In genomic region chr18:44759925-44760342, GRCh38 we compare ENCODE assay signal across 8 cellular contexts.
A peak's percentile ranks its signal among the peaks of the same experiment; 100 is the strongest.
DNase-seq lines count a peak whose midpoint lies in the region; ATAC-seq, FAIRE-seq and TF ChIP-seq lines count a peak whose summit lies in the region.

No MANE protein-coding gene starts in this region.

- POLR2A ChIA-PET in activated CD4-positive, alpha-beta T cell treated with anti-CD3 and anti-CD28 coated beads for 36 hours (lab: Charles Lee): interaction anchor here (0.7 to 1.8 kb wide), 12 partner anchors 17 to 133 kb away, joined by 3 to 20 read pairs (median 5); partner anchors contain the start of gene SETBP1
- POLR2A ChIA-PET in WTC11 (lab: Charles Lee): no interaction called here

- H3K4me1 Mint-ChIP-seq in activated CD4-positive, alpha-beta T cell treated with anti-CD3 and anti-CD28 coated beads for 36 hours: peaks cover 27% of the 10 kb centered on the region
- H3K4me1 Mint-ChIP-seq in WTC11: peaks cover 23% of the 10 kb centered on the region
- peaks cover 52% of the 10 kb centered on the region for H3K4me1 Mint-ChIP-seq in stimulated activated effector memory CD8-positive, alpha-beta T cell treated with anti-CD3 and anti-CD28 coated beads, Interleukin-12 subunit alpha, Interleukin-12 subunit beta, amount 100 ng/mL, for 72 hours

- peak overlapping the region; percentile 35 for H3K4me3 Mint-ChIP-seq in activated CD4-positive, alpha-beta T cell treated with anti-CD3 and anti-CD28 coated beads for 36 hours
- H3K4me3 Mint-ChIP-seq in WTC11: no peak overlapping the region
- H3K4me3 Mint-ChIP-seq in stimulated activated effector memory CD8-positive, alpha-beta T cell treated with anti-CD3 and anti-CD28 coated beads, Interleukin-12 subunit alpha, Interleukin-12 subunit beta, amount 100 ng/mL, for 72 hours: peak overlapping the region; percentile 56

- CTCF ChIA-PET in activated CD4-positive, alpha-beta T cell treated with anti-CD3 and anti-CD28 coated beads for 36 hours (lab: Charles Lee): interaction anchor here (0.6 to 2.7 kb wide), 14 partner anchors 25 to 133 kb away, joined by 3 to 10 read pairs (median 4); no protein-coding TSS in a partner anchor
- CTCF ChIA-PET in WTC11 (lab: Charles Lee): no interaction called here

- ATAC-seq in activated CD4-positive, alpha-beta T cell treated with anti-CD3 and anti-CD28 coated beads for 36 hours: peak; percentile 42
- ATAC-seq in HG02973 (IDR thresholded peaks at IDR 0.05; ENCODE audit: unreplicated experiment): peak; percentile 60
- no peak for ATAC-seq in WTC11
- peak; percentile 58 for ATAC-seq in stimulated activated effector memory CD8-positive, alpha-beta T cell treated with anti-CD3 and anti-CD28 coated beads, Interleukin-12 subunit alpha, Interleukin-12 subunit beta, amount 100 ng/mL, for 72 hours

- TF ChIP-seq POLR2A in H54 (IDR thresholded peaks at IDR 0.05; ENCODE audit: low read depth, low read length): no peak

- peaks cover 10% of the 10 kb centered on the region for H3K27me3 Mint-ChIP-seq in activated CD4-positive, alpha-beta T cell treated with anti-CD3 and anti-CD28 coated beads for 36 hours
- H3K27me3 Mint-ChIP-seq in WTC11 (ENCODE audit: low read depth): no peaks in the 10 kb centered on the region

- peak overlapping the region; percentile 93 for H3K27ac Mint-ChIP-seq in activated CD4-positive, alpha-beta T cell treated with anti-CD3 and anti-CD28 coated beads for 36 hours
- H3K27ac Mint-ChIP-seq in WTC11: peak overlapping the region; percentile 51; the same call in 1 of the 2 replicates
- peak overlapping the region; percentile 91 for H3K27ac Mint-ChIP-seq in stimulated activated effector memory CD8-positive, alpha-beta T cell treated with anti-CD3 and anti-CD28 coated beads, Interleukin-12 subunit alpha, Interleukin-12 subunit beta, amount 100 ng/mL, for 72 hours

- peaks cover 4% of the 10 kb centered on the region for H3K9me3 Mint-ChIP-seq in activated CD4-positive, alpha-beta T cell treated with anti-CD3 and anti-CD28 coated beads for 36 hours (ENCODE audit: low read depth)
- H3K9me3 Mint-ChIP-seq in WTC11: peaks cover 11% of the 10 kb centered on the region; the same call in 1 of the 2 replicates
- H3K9me3 Mint-ChIP-seq in stimulated activated effector memory CD8-positive, alpha-beta T cell treated with anti-CD3 and anti-CD28 coated beads, Interleukin-12 subunit alpha, Interleukin-12 subunit beta, amount 100 ng/mL, for 72 hours: no peaks in the 10 kb centered on the region

- no peak for FAIRE-seq in H54 (lab: Jason Lieb, UNC)

- no peak for TF ChIP-seq CTCF in WTC11 (IDR thresholded peaks at IDR 0.05)

- H3K36me3 Mint-ChIP-seq in activated CD4-positive, alpha-beta T cell treated with anti-CD3 and anti-CD28 coated beads for 36 hours (ENCODE audit: low read depth): no peaks in the 10 kb centered on the region
- H3K36me3 Mint-ChIP-seq in WTC11: peaks cover 3% of the 10 kb centered on the region; the same call in 1 of the 2 replicates
- H3K36me3 Mint-ChIP-seq in stimulated activated effector memory CD8-positive, alpha-beta T cell treated with anti-CD3 and anti-CD28 coated beads, Interleukin-12 subunit alpha, Interleukin-12 subunit beta, amount 100 ng/mL, for 72 hours: peaks cover 18% of the 10 kb centered on the region

- no peak overlapping the region for H3K27ac ChIP-seq in substantia nigra (ENCODE audit: low read depth, low read length, poor library complexity, severe bottlenecking)

- intact Hi-C loops in activated CD4-positive, alpha-beta T cell treated with anti-CD3 and anti-CD28 coated beads for 36 hours (cut with DNase I, micrococcal nuclease): loop anchor here (1.0 to 2.0 kb wide), 9 partner anchors 27 to 133 kb away; no protein-coding TSS in a partner anchor

- peak; percentile 18 for DNase-seq in activated CD4-positive, alpha-beta T cell treated with anti-CD3 and anti-CD28 coated beads for 36 hours
- no peak for DNase-seq in activated CD4-positive, alpha-beta T cell treated with anti-CD3 and anti-CD28 coated beads, Interleukin-2, amount 50 U/mL, for 4 hours
- DNase-seq in WTC11 (ENCODE audit: low spot score) (no peak), substantia nigra (lab: John Stamatoyannopoulos, UW) (no peak), H54 (ENCODE audit: insufficient read length, low spot score) (no peak), midbrain (lab: John Stamatoyannopoulos, UW) (no peak)
- peak in 1 of 2 donors; percentile 56 for DNase-seq in stimulated activated effector memory CD8-positive, alpha-beta T cell treated with anti-CD3 and anti-CD28 coated beads, Interleukin-12 subunit alpha, Interleukin-12 subunit beta, amount 100 ng/mL, for 72 hours (ENCODE audit: low spot score in 2 of 2)

TF ChIP-seq in WTC11, 78 proteins besides CTCF, POLR2A, EP300 and RAD21 (continues in another document):
- no peak for TF ChIP-seq OVOL2 (CRISPR knock-in tag; IDR thresholded peaks at IDR 0.05; ENCODE audit: borderline replicate concordance)
- no peak for TF ChIP-seq ZBTB21 (CRISPR knock-in tag; IDR thresholded peaks at IDR 0.05; ENCODE audit: borderline replicate concordance)
- TF ChIP-seq, protein P1, sequence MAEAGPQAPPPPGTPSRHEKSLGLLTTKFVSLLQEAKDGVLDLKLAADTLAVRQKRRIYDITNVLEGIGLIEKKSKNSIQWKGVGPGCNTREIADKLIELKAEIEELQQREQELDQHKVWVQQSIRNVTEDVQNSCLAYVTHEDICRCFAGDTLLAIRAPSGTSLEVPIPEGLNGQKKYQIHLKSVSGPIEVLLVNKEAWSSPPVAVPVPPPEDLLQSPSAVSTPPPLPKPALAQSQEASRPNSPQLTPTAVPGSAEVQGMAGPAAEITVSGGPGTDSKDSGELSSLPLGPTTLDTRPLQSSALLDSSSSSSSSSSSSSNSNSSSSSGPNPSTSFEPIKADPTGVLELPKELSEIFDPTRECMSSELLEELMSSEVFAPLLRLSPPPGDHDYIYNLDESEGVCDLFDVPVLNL (CRISPR knock-in tag; IDR thresholded peaks at IDR 0.05; ENCODE audit: borderline replicate concordance, low read depth): no peak
- TF ChIP-seq FOXK1 (CRISPR knock-in tag; IDR thresholded peaks at IDR 0.05): no peak
- no peak for TF ChIP-seq ZNF423 (CRISPR knock-in tag; IDR thresholded peaks at IDR 0.05)
- no peak for TF ChIP-seq MXD4 (CRISPR knock-in tag; IDR thresholded peaks at IDR 0.05; ENCODE audit: borderline replicate concordance)
- TF ChIP-seq USF1 (CRISPR knock-in tag; IDR thresholded peaks at IDR 0.05): no peak
- no peak for TF ChIP-seq SMAD4 (CRISPR knock-in tag; IDR thresholded peaks at IDR 0.05)
- no peak for TF ChIP-seq NFYB (CRISPR knock-in tag; conservative IDR thresholded peaks at IDR 0.05; ENCODE audit: low read depth)
- TF ChIP-seq ZNF396 (CRISPR knock-in tag; IDR thresholded peaks at IDR 0.05; ENCODE audit: borderline replicate concordance): no peak
- no peak for TF ChIP-seq ZNF425 (CRISPR knock-in tag; conservative IDR thresholded peaks at IDR 0.05)
- TF ChIP-seq, protein P2, sequence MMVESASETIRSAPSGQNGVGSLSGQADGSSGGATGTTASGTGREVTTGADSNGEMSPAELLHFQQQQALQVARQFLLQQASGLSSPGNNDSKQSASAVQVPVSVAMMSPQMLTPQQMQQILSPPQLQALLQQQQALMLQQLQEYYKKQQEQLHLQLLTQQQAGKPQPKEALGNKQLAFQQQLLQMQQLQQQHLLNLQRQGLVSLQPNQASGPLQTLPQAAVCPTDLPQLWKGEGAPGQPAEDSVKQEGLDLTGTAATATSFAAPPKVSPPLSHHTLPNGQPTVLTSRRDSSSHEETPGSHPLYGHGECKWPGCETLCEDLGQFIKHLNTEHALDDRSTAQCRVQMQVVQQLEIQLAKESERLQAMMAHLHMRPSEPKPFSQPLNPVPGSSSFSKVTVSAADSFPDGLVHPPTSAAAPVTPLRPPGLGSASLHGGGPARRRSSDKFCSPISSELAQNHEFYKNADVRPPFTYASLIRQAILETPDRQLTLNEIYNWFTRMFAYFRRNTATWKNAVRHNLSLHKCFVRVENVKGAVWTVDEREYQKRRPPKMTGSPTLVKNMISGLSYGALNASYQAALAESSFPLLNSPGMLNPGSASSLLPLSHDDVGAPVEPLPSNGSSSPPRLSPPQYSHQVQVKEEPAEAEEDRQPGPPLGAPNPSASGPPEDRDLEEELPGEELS (CRISPR knock-in tag; IDR thresholded peaks at IDR 0.05): no peak
